Comparison of ENCODE assay signal across 14 cellular contexts in genomic region chr1:26020941-26021646, GRCh38. TPM values are rescaled to one million over a fixed set of nuclear protein-coding genes. Genes with fewer than 3 reads are reported as not detected.
DNase-seq lines count a peak whose midpoint lies in the region; ATAC-seq and TF ChIP-seq lines count a peak whose summit lies in the region.
"Had no signal": no experiment of that assay in that cellular context is flagged by ENCODE, and none has a peak within 500 bp of the region (broad histone marks: within the 10 kb centered on the region; RNA-seq: fewer than 3 reads in every experiment).

No MANE protein-coding gene starts in this region.

- intact Hi-C loops in heart left ventricle (cut with DNase I): loop anchor here in 1 of 10 donors (5.0 kb wide), 1 partner anchor 136 kb away; the partner anchor contains the start of gene FAM110D
- intact Hi-C loops in CD4-positive, alpha-beta T cell (cut with DNase I, micrococcal nuclease): no loop called here

- H3K4me3 Mint-ChIP-seq in WTC11: peak overlapping the region; percentile 92
- no peak overlapping the region for H3K4me3 Mint-ChIP-seq in effector memory CD8-positive, alpha-beta T cell
- no peak overlapping the region for H3K4me3 Mint-ChIP-seq in CD4-positive, alpha-beta T cell

- H3K4me1 Mint-ChIP-seq in WTC11: peaks cover 28% of the 10 kb centered on the region
- H3K4me1 Mint-ChIP-seq in effector memory CD8-positive, alpha-beta T cell (ENCODE audit: low read depth in 2 of 2): peaks cover 3% of the 10 kb centered on the region in 2 donors
- peaks cover 15% of the 10 kb centered on the region for H3K4me1 Mint-ChIP-seq in CD4-positive, alpha-beta T cell (ENCODE audit: low read depth)

- H3K36me3 ChIP-seq in heart left ventricle (no peaks in the 10 kb centered on the region), osteoblast (ENCODE audit: insufficient read depth, low read length) (no peaks in the 10 kb centered on the region)
- H3K36me3 ChIP-seq: neutrophil had no signal

- no peaks in the 10 kb centered on the region for H4K20me1 ChIP-seq in osteoblast (ENCODE audit: insufficient read depth, low read length)

- CTCF ChIA-PET in WTC11 (lab: Charles Lee): interaction anchor here (0.7 to 4.3 kb wide), 12 partner anchors 9 to 211 kb away, joined by 3 to 27 read pairs (median 7); no protein-coding TSS in a partner anchor
- CTCF ChIA-PET in CD4-positive, alpha-beta T cell (lab: Charles Lee): no interaction called here
- CTCF ChIA-PET in RWPE1 (lab: Yijun Ruan, JAX): interaction anchor here (0.5 to 0.6 kb wide), 2 partner anchors 533 to 1251 kb away, joined by 3 to 4 read pairs; no protein-coding TSS in a partner anchor

- H3K79me2 ChIP-seq in osteoblast (ENCODE audit: insufficient read depth, low read length): peaks cover 17% of the 10 kb centered on the region

- 26 to 43% (median 40%) methylated on average over 6 of the region's 6 CpGs for WGBS in heart left ventricle, 4 donors

- no peaks in the 10 kb centered on the region for H3K36me3 Mint-ChIP-seq in WTC11
- no peaks in the 10 kb centered on the region for H3K36me3 Mint-ChIP-seq in effector memory CD8-positive, alpha-beta T cell (ENCODE audit: insufficient read depth)
- H3K36me3 Mint-ChIP-seq in CD4-positive, alpha-beta T cell (ENCODE audit: low read depth): no peaks in the 10 kb centered on the region

- ATAC-seq in WTC11: no peak
- peak in 2 of 4 donors; percentile 2 to 10 for ATAC-seq in heart left ventricle
- ATAC-seq in effector memory CD8-positive, alpha-beta T cell (replicated peaks): no peak
- no peak for ATAC-seq in CD4-positive, alpha-beta T cell (ENCODE audit: poor library complexity)

- TF ChIP-seq POLR2A in heart left ventricle (IDR thresholded peaks at IDR 0.05): no peak

- TF ChIP-seq CTCF in WTC11 (IDR thresholded peaks at IDR 0.05): no peak
- no peak for TF ChIP-seq CTCF in heart left ventricle (IDR thresholded peaks at IDR 0.05)
- TF ChIP-seq CTCF in osteoblast (IDR thresholded peaks at IDR 0.05; ENCODE audit: extremely low read depth, low read depth, low read length): no peak
- no peak for TF ChIP-seq CTCF in CD4-positive, alpha-beta T cell (IDR thresholded peaks at IDR 0.05)
- TF ChIP-seq CTCF in RWPE1 (conservative IDR thresholded peaks at IDR 0.05; ENCODE audit: low read depth): no peak

- peak overlapping the region in 8 of 12 donors; percentile 11 to 59 (median 44) for H3K4me3 ChIP-seq in heart left ventricle
- H3K4me3 ChIP-seq in osteoblast (ENCODE audit: insufficient read depth, low read length): peak overlapping the region; percentile 69

- H3K27ac Mint-ChIP-seq in WTC11: no peak overlapping the region; the same call in 1 of the 2 replicates
- peak overlapping the region in 1 of 2 donors; percentile 41 for H3K27ac Mint-ChIP-seq in effector memory CD8-positive, alpha-beta T cell
- H3K27ac Mint-ChIP-seq in CD4-positive, alpha-beta T cell: no peak overlapping the region
- H3K27ac Mint-ChIP-seq: activated T-helper 2 cell treated with anti-CD3 and anti-CD28 coated beads, Interferon-gamma antibody, Interleukin-2, Interleukin-4, amounts not matched to agents 10 μg/mL and 5 μg/mL and 100 μg/mL, durations not matched to agents 14 hours and 24 hours and 36 hours had no signal

- H3K27me3 ChIP-seq in heart left ventricle (no peaks in the 10 kb centered on the region), osteoblast (ENCODE audit: insufficient read depth, low read length) (no peaks in the 10 kb centered on the region)
- no peaks in the 10 kb centered on the region for H3K27me3 ChIP-seq in CD4-positive, alpha-beta T cell (ENCODE audit: control insufficient read depth, insufficient read depth, low read length)

- H3K9me3 ChIP-seq in heart left ventricle (no peaks in the 10 kb centered on the region), osteoblast (ENCODE audit: low read depth, low read length) (no peaks in the 10 kb centered on the region)
- no peaks in the 10 kb centered on the region for H3K9me3 ChIP-seq in CD4-positive, alpha-beta T cell (ENCODE audit: control insufficient read depth, low read length)
- H3K9me3 ChIP-seq: neutrophil had no signal

- H2AFZ ChIP-seq in osteoblast (ENCODE audit: low read length): peak overlapping the region; percentile 56

- POLR2A ChIA-PET in WTC11 (lab: Charles Lee): no interaction called here
- POLR2A ChIA-PET in CD4-positive, alpha-beta T cell (lab: Charles Lee): no interaction called here
- POLR2A ChIA-PET in RWPE1 (lab: Yijun Ruan, JAX; ENCODE audit: low non-redundant PET): no interaction called here

- DNase-seq in EH (ENCODE audit: low read depth) (peak; percentile 41), WTC11 (ENCODE audit: low spot score) (no peak), heart left ventricle (peak in 2 of 5 donors; percentile 26 to 40), osteoblast (ENCODE audit: insufficient read length, low spot score, missing footprints) (peak; percentile 86), AG08396 (ENCODE audit: low spot score) (no peak), RWPE1 (ENCODE audit: low spot score) (no peak)
- DNase-seq in effector memory CD8-positive, alpha-beta T cell: no peak
- DNase-seq in CD4-positive, alpha-beta T cell: no peak
- DNase-seq: AML-193, DMS79 had no signal

- H3K27ac ChIP-seq in heart left ventricle (peak overlapping the region; percentile 55 to 98 (median 86)), osteoblast (ENCODE audit: low read depth, low read length) (peak overlapping the region; percentile 82), RWPE1 (no peak overlapping the region)
- H3K27ac ChIP-seq in CD4-positive, alpha-beta T cell (ENCODE audit: low read depth, low read length): no peak overlapping the region
- H3K27ac ChIP-seq: neutrophil had no signal

- peaks cover 0 to 81% (median 32%) of the 10 kb centered on the region in 12 donors for H3K4me1 ChIP-seq in heart left ventricle
- H3K4me1 ChIP-seq in osteoblast (ENCODE audit: insufficient read depth, low read length): peaks cover 78% of the 10 kb centered on the region

- peak overlapping the region; percentile 80 for H3K4me2 ChIP-seq in osteoblast (ENCODE audit: insufficient read depth, low read length)

- no peaks in the 10 kb centered on the region for H3K9me3 Mint-ChIP-seq in WTC11
- no peaks in the 10 kb centered on the region for H3K9me3 Mint-ChIP-seq in effector memory CD8-positive, alpha-beta T cell
- no peaks in the 10 kb centered on the region for H3K9me3 Mint-ChIP-seq in CD4-positive, alpha-beta T cell
- H3K9me3 Mint-ChIP-seq: activated T-helper 2 cell treated with anti-CD3 and anti-CD28 coated beads, Interferon-gamma antibody, Interleukin-2, Interleukin-4, amounts not matched to agents 10 μg/mL and 5 μg/mL and 100 μg/mL, durations not matched to agents 14 hours and 24 hours and 36 hours had no signal

- H3K27me3 Mint-ChIP-seq in WTC11 (ENCODE audit: low read depth): no peaks in the 10 kb centered on the region; the same call in 1 of the 2 replicates
- H3K27me3 Mint-ChIP-seq in effector memory CD8-positive, alpha-beta T cell: peaks cover 0 to 13% of the 10 kb centered on the region in 2 donors
- H3K27me3 Mint-ChIP-seq in CD4-positive, alpha-beta T cell: no peaks in the 10 kb centered on the region

TF ChIP-seq in WTC11, 78 proteins besides CTCF, POLR2A, EP300 and RAD21 (continues in another document):
- no peak for TF ChIP-seq ZNF232 (CRISPR knock-in tag; IDR thresholded peaks at IDR 0.05)
- no peak for TF ChIP-seq EMX1 (CRISPR knock-in tag; IDR thresholded peaks at IDR 0.05)
- TF ChIP-seq ZNF317 (CRISPR knock-in tag; IDR thresholded peaks at IDR 0.05; ENCODE audit: borderline replicate concordance, low read depth): no peak
- no peak for TF ChIP-seq ELF4 (CRISPR knock-in tag; IDR thresholded peaks at IDR 0.05; ENCODE audit: low read depth)
- TF ChIP-seq ESRRA (CRISPR knock-in tag; IDR thresholded peaks at IDR 0.05; ENCODE audit: borderline replicate concordance): no peak
- no peak for TF ChIP-seq PREB (CRISPR knock-in tag; IDR thresholded peaks at IDR 0.05; ENCODE audit: borderline replicate concordance)

RNA-seq across cellular contexts. Expression of gene EXTL1, which starts 0.5 kb away (rescaled TPM):
- total RNA-seq in WTC11 (2021) (1.3 to 2.1 TPM (median 1.9 TPM) in 3 replicates), heart left ventricle (10 to 100 TPM in 2 of 9 donors, 1 to 10 TPM in 7; 1.8 to 17.5 (median 4.1) TPM), osteoblast (1.4 and 3.2 TPM in 2 replicates)
- 1 to 10 TPM; 1.2 to 5.7 TPM for polyA plus RNA-seq in heart left ventricle
- not detected for total RNA-seq in CD4-positive, alpha-beta T cell
- total RNA-seq: activated T-helper 2 cell treated with anti-CD3 and anti-CD28 coated beads, Interferon-gamma antibody, Interleukin-2, Interleukin-4, amounts not matched to agents 10 μg/mL and 5 μg/mL and 100 μg/mL, durations not matched to agents 14 hours and 24 hours and 36 hours; HT-29 had no signal
- polyA plus RNA-seq: liver had no signal

RNA-seq across cellular contexts. Expression of gene PAFAH2, which starts 23.2 kb away (rescaled TPM):
- total RNA-seq in WTC11 (2021) (9.4 to 11.8 TPM (median 11.5 TPM) in 3 replicates), heart left ventricle (10 to 100 TPM in 4 of 9 donors, 1 to 10 TPM in 5; 5.8 to 18.6 (median 9.7) TPM), osteoblast (6.5 and 6.9 TPM in 2 replicates)
- polyA plus RNA-seq in heart left ventricle: 1 to 10 TPM; 5.9 to 7.6 TPM
- total RNA-seq in CD4-positive, alpha-beta T cell: 1 to 10 TPM; 7.9 to 8.1 TPM

RNA-seq across cellular contexts. Expression of gene SLC30A2, which starts 24.8 kb away (rescaled TPM):
- total RNA-seq in WTC11 (2021) (0.15 to 0.41 TPM (median 0.41 TPM) in 3 replicates), heart left ventricle (10 to 100 TPM in 4 of 9 donors, 1 to 10 TPM in 5; 2.9 to 18.0 (median 6.5) TPM), osteoblast (not detected in 2 replicates)
- 1 to 10 TPM; 3.4 to 3.7 TPM for polyA plus RNA-seq in heart left ventricle
- not detected for total RNA-seq in CD4-positive, alpha-beta T cell
- total RNA-seq: activated T-helper 2 cell treated with anti-CD3 and anti-CD28 coated beads, Interferon-gamma antibody, Interleukin-2, Interleukin-4, amounts not matched to agents 10 μg/mL and 5 μg/mL and 100 μg/mL, durations not matched to agents 14 hours and 24 hours and 36 hours had no signal

RNA-seq across cellular contexts. Expression of gene TRIM63, which starts 46.3 kb away (rescaled TPM):
- total RNA-seq in WTC11 (2021): not detected in 3 replicates
- total RNA-seq in heart left ventricle: 100 to 1,000 TPM; 136 to 598 (median 196) TPM
- 100 to 1,000 TPM; 277 to 444 TPM for polyA plus RNA-seq in heart left ventricle
- total RNA-seq in osteoblast: under 0.01 and 0.36 TPM in 2 replicates
- not detected for total RNA-seq in CD4-positive, alpha-beta T cell
- total RNA-seq: activated T-helper 2 cell treated with anti-CD3 and anti-CD28 coated beads, Interferon-gamma antibody, Interleukin-2, Interleukin-4, amounts not matched to agents 10 μg/mL and 5 μg/mL and 100 μg/mL, durations not matched to agents 14 hours and 24 hours and 36 hours; liver had no signal

Comparison
In these comparisons a context has a peak if more than half of its experiments do, and no peak if none do; other contexts are left out.
1. DNase-seq: peak in EH (single experiment) and osteoblast (single experiment); none in WTC11 (single experiment), effector memory CD8-positive, alpha-beta T cell (0 of 3), AG08396 (single experiment), CD4-positive, alpha-beta T cell (0 of 10) and RWPE1 (single experiment).
2. H3K27ac ChIP-seq: peak in heart left ventricle (12 of 12) and osteoblast (single experiment); none in CD4-positive, alpha-beta T cell (single experiment) and RWPE1 (single experiment).